ENCODE assay signal across 1 cellular context in the genomic region with DNA sequence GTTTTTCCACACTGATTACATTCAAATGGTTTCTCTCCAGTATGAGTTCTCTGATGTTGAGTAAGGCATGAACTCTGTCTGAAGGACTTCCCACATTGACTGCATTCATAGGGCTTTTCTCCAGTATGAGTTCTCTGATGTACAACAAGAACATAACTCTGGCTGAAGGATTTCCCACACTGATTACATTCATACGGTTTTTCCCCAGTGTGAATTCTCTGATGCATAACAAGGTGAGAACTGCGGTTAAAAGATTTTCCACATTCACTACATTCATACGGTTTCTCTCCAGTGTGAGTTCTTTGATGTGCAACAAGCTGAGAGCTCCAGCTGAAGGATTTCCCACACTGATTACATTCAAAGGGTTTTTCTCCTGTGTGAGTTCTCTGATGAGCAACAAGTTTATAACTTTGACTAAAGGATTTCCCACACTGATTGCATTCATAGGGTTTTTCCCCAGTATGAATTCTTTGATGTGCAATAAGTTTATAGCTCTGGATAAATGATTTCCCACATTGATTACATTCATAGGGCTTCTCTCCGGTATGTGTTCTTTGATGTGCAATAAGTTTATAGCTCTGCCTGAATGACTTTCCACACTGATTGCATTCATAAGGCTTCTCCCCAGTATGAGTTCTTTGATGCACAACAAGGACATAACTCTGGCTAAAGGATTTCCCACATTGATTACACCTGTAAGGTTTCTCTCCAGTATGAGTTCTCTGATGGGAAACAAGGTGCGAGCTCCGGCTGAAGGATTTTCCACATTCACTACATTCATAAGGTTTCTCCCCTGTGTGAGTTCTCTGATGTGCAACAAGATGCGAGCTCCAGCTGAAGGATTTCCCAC.
TF ChIP-seq lines count a peak whose summit lies in the region.

No MANE protein-coding gene starts in this region.

TF ChIP-seq in HEK293, 187 proteins besides CTCF, POLR2A, EP300 and RAD21 (continued from another document and continues in another):
- TF ChIP-seq, protein P1, sequence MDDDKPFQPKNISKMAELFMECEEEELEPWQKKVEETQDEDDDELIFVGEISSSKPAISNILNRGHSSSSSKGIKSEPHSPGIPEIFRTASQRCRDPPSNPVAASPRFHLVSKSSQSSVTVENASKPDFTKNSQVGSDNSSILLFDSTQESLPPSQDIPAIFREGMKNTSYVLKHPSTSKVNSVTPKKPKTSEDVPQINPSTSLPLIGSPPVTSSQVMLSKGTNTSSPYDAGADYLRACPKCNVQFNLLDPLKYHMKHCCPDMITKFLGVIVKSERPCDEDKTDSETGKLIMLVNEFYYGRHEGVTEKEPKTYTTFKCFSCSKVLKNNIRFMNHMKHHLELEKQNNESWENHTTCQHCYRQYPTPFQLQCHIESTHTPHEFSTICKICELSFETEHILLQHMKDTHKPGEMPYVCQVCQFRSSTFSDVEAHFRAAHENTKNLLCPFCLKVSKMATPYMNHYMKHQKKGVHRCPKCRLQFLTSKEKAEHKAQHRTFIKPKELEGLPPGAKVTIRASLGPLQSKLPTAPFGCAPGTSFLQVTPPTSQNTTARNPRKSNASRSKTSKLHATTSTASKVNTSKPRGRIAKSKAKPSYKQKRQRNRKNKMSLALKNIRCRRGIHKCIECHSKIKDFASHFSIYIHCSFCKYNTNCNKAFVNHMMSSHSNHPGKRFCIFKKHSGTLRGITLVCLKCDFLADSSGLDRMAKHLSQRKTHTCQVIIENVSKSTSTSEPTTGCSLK (tag by site-specific recombination; IDR thresholded peaks at IDR 0.05) = peak; percentile 73; the same call in 1 of the 2 replicates
- TF ChIP-seq TSHZ1 (tag by site-specific recombination; IDR thresholded peaks at IDR 0.05; ENCODE audit: borderline replicate concordance) (no peak), ZNF664 (tag by site-specific recombination; IDR thresholded peaks at IDR 0.05) (no peak), IKZF3 (tag by site-specific recombination; IDR thresholded peaks at IDR 0.05) (no peak), ZBTB11 (tag by site-specific recombination; conservative IDR thresholded peaks at IDR 0.05; ENCODE audit: low read depth) (no peak), ZNF529 (tag by site-specific recombination; IDR thresholded peaks at IDR 0.05; ENCODE audit: insufficient replicate concordance) (no peak), ZNF169 (tag by site-specific recombination; IDR thresholded peaks at IDR 0.05) (no peak), ZNF571 (tag by site-specific recombination; IDR thresholded peaks at IDR 0.05) (no peak), ZNF114 (tag by site-specific recombination; IDR thresholded peaks at IDR 0.05) (no peak), ZNF37A (tag by site-specific recombination; IDR thresholded peaks at IDR 0.05) (no peak), ZXDB (tag by site-specific recombination; IDR thresholded peaks at IDR 0.05) (no peak), GLIS1 (tag by site-specific recombination; IDR thresholded peaks at IDR 0.05) (no peak), ZNF354C (tag by site-specific recombination; IDR thresholded peaks at IDR 0.05; ENCODE audit: borderline replicate concordance, low read depth) (no peak), ZNF248 (tag by site-specific recombination; IDR thresholded peaks at IDR 0.05) (no peak), MYNN (tag by site-specific recombination; IDR thresholded peaks at IDR 0.05; ENCODE audit: borderline replicate concordance) (no peak), ZNF544 (tag by site-specific recombination; IDR thresholded peaks at IDR 0.05) (no peak), ZNF561 (tag by site-specific recombination; IDR thresholded peaks at IDR 0.05; ENCODE audit: borderline replicate concordance) (no peak), ZNF707 (tag by site-specific recombination; IDR thresholded peaks at IDR 0.05) (no peak), ZNF16 (tag by site-specific recombination; IDR thresholded peaks at IDR 0.05; ENCODE audit: low read depth) (no peak), ZNF580 (tag by site-specific recombination; IDR thresholded peaks at IDR 0.05) (no peak; the same call in 1 of the 2 replicates), GFI1B (tag by site-specific recombination; IDR thresholded peaks at IDR 0.05) (no peak), ZNF623 (tag by site-specific recombination; IDR thresholded peaks at IDR 0.05) (no peak), ZNF398 (tag by site-specific recombination; IDR thresholded peaks at IDR 0.05) (no peak), ZIC2 (tag by site-specific recombination; IDR thresholded peaks at IDR 0.05) (no peak), ZNF423 (tag by site-specific recombination; IDR thresholded peaks at IDR 0.05) (no peak)
- TF ChIP-seq, protein P2, sequence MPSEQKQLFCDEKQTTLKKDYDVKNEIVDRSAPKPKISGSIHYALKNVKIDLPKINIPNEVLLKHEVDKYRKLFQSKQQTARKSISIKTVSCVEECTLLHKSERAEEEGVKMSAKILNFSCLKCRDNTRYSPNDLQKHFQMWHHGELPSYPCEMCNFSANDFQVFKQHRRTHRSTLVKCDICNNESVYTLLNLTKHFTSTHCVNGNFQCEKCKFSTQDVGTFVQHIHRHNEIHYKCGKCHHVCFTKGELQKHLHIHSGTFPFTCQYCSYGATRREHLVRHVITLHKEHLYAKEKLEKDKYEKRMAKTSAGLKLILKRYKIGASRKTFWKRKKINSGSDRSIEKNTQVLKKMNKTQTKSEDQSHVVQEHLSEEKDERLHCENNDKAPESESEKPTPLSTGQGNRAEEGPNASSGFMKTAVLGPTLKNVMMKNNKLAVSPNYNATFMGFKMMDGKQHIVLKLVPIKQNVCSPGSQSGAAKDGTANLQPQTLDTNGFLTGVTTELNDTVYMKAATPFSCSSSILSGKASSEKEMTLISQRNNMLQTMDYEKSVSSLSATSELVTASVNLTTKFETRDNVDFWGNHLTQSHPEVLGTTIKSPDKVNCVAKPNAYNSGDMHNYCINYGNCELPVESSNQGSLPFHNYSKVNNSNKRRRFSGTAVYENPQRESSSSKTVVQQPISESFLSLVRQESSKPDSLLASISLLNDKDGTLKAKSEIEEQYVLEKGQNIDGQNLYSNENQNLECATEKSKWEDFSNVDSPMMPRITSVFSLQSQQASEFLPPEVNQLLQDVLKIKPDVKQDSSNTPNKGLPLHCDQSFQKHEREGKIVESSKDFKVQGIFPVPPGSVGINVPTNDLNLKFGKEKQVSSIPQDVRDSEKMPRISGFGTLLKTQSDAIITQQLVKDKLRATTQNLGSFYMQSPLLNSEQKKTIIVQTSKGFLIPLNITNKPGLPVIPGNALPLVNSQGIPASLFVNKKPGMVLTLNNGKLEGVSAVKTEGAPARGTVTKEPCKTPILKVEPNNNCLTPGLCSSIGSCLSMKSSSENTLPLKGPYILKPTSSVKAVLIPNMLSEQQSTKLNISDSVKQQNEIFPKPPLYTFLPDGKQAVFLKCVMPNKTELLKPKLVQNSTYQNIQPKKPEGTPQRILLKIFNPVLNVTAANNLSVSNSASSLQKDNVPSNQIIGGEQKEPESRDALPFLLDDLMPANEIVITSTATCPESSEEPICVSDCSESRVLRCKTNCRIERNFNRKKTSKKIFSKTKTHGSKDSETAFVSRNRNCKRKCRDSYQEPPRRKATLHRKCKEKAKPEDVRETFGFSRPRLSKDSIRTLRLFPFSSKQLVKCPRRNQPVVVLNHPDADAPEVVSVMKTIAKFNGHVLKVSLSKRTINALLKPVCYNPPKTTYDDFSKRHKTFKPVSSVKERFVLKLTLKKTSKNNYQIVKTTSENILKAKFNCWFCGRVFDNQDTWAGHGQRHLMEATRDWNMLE (tag by site-specific recombination; conservative IDR thresholded peaks at IDR 0.05; ENCODE audit: low read depth) = peak; percentile 74
- TF ChIP-seq, protein P3, sequence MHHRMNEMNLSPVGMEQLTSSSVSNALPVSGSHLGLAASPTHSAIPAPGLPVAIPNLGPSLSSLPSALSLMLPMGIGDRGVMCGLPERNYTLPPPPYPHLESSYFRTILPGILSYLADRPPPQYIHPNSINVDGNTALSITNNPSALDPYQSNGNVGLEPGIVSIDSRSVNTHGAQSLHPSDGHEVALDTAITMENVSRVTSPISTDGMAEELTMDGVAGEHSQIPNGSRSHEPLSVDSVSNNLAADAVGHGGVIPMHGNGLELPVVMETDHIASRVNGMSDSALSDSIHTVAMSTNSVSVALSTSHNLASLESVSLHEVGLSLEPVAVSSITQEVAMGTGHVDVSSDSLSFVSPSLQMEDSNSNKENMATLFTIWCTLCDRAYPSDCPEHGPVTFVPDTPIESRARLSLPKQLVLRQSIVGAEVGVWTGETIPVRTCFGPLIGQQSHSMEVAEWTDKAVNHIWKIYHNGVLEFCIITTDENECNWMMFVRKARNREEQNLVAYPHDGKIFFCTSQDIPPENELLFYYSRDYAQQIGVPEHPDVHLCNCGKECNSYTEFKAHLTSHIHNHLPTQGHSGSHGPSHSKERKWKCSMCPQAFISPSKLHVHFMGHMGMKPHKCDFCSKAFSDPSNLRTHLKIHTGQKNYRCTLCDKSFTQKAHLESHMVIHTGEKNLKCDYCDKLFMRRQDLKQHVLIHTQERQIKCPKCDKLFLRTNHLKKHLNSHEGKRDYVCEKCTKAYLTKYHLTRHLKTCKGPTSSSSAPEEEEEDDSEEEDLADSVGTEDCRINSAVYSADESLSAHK (tag by site-specific recombination; IDR thresholded peaks at IDR 0.05) = no peak
- TF ChIP-seq, protein P4, sequence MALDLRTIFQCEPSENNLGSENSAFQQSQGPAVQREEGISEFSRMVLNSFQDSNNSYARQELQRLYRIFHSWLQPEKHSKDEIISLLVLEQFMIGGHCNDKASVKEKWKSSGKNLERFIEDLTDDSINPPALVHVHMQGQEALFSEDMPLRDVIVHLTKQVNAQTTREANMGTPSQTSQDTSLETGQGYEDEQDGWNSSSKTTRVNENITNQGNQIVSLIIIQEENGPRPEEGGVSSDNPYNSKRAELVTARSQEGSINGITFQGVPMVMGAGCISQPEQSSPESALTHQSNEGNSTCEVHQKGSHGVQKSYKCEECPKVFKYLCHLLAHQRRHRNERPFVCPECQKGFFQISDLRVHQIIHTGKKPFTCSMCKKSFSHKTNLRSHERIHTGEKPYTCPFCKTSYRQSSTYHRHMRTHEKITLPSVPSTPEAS (tag by site-specific recombination; IDR thresholded peaks at IDR 0.05) = no peak
- TF ChIP-seq, protein P5, sequence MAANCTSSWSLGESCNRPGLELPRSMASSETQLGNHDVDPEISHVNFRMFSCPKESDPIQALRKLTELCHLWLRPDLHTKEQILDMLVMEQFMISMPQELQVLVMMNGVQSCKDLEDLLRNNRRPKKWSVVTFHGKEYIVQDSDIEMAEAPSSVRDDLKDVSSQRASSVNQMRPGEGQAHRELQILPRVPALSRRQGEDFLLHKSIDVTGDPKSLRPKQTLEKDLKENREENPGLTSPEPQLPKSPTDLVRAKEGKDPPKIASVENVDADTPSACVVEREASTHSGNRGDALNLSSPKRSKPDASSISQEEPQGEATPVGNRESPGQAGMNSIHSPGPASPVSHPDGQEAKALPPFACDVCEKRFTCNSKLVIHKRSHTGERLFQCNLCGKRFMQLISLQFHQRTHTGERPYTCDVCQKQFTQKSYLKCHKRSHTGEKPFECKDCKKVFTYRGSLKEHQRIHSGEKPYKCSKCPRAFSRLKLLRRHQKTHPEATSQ (tag by site-specific recombination; IDR thresholded peaks at IDR 0.05) = no peak
